1 cellular context compared by ENCODE assay signal in genomic region chr12:116418551-116418950, GRCh38.
TF ChIP-seq lines count a peak whose summit lies in the region.

No MANE protein-coding gene starts in this region.

TF ChIP-seq in IMR-90, 13 proteins besides CTCF, POLR2A, EP300 and RAD21:
- no peak for TF ChIP-seq CHD1 (IDR thresholded peaks at IDR 0.05; ENCODE audit: low read depth, low read length)
- no peak for TF ChIP-seq CEBPB (IDR thresholded peaks at IDR 0.05; ENCODE audit: low read depth, low read length)
- TF ChIP-seq MXI1 (IDR thresholded peaks at IDR 0.05; ENCODE audit: borderline replicate concordance, low read depth, low read length): no peak
- no peak for TF ChIP-seq MAFK (IDR thresholded peaks at IDR 0.05; ENCODE audit: low read depth, low read length)
- TF ChIP-seq NFE2L2 (IDR thresholded peaks at IDR 0.05; ENCODE audit: low read depth, low read length): no peak
- TF ChIP-seq BHLHE40 (IDR thresholded peaks at IDR 0.05; ENCODE audit: low read depth, low read length): no peak
- no peak for TF ChIP-seq FOS (IDR thresholded peaks at IDR 0.05; ENCODE audit: low read depth, low read length)
- TF ChIP-seq RCOR1 (IDR thresholded peaks at IDR 0.05; ENCODE audit: insufficient replicate concordance, low read length): no peak
- no peak for TF ChIP-seq ELK1 (IDR thresholded peaks at IDR 0.05; ENCODE audit: borderline replicate concordance, low read depth, low read length)
- no peak for TF ChIP-seq SMC3 (IDR thresholded peaks at IDR 0.05; ENCODE audit: low read depth, low read length)
- no peak for TF ChIP-seq MAZ (IDR thresholded peaks at IDR 0.05; ENCODE audit: borderline replicate concordance, low read depth, low read length)
- no peak for TF ChIP-seq RFX5 (IDR thresholded peaks at IDR 0.05; ENCODE audit: low read depth, low read length)
- TF ChIP-seq, protein P1, sequence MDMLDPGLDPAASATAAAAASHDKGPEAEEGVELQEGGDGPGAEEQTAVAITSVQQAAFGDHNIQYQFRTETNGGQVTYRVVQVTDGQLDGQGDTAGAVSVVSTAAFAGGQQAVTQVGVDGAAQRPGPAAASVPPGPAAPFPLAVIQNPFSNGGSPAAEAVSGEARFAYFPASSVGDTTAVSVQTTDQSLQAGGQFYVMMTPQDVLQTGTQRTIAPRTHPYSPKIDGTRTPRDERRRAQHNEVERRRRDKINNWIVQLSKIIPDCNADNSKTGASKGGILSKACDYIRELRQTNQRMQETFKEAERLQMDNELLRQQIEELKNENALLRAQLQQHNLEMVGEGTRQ (IDR thresholded peaks at IDR 0.05; ENCODE audit: low read depth, low read length): no peak
